19 cellular contexts compared by ENCODE assay signal in the genomic region with DNA sequence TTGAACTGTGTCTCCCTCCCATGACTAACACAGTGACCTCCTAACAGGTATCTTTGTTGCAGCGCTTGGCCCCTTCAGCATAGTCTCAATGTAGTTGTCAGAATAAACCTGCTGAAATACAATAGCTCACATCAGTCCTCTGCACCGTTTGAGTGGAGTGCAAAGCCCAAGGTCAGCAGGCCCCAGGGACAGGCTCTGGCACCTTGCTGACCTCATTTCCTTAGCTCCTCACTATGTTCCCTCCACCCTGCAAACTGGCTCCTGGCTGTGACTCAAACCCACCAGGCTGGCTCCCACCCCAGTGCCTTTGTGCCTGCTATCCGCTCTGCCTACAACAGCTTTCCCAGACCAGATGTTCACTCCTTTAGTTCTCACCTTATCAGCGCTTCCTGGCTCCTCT.
DNase-seq lines count a peak whose midpoint lies in the region; ATAC-seq and TF ChIP-seq lines count a peak whose summit lies in the region.
"Had no signal": no experiment of that assay in that cellular context is flagged by ENCODE, and none has a peak within 500 bp of the region (broad histone marks: within the 10 kb centered on the region; RNA-seq: fewer than 3 reads in every experiment).

No MANE protein-coding gene starts in this region.

- H3K79me2 ChIP-seq in PC-3 (ENCODE audit: low read length), result no peaks in the 10 kb centered on the region

- intact Hi-C loops in PC-3 (cut with micrococcal nuclease), result no loop called here

- peak overlapping the region; percentile 92 for H3K27ac Mint-ChIP-seq in progenitor cell of endocrine pancreas
- H3K27ac Mint-ChIP-seq: CD8-positive, alpha-beta memory T cell had no signal

- peaks cover 66% of the 10 kb centered on the region for H3K4me1 Mint-ChIP-seq in progenitor cell of endocrine pancreas (ENCODE audit: low read depth)
- H3K4me1 Mint-ChIP-seq: CD8-positive, alpha-beta memory T cell had no signal

- H3K27ac ChIP-seq in PC-3 (ENCODE audit: low read length), result peak overlapping the region; percentile 94
- H3K27ac ChIP-seq: C4-2B had no signal

- no peaks in the 10 kb centered on the region for H3K36me3 ChIP-seq in PC-3 (ENCODE audit: low read depth, low read length)
- H3K36me3 ChIP-seq: MG63 had no signal

- H2AFZ ChIP-seq in PC-3 (ENCODE audit: low read length), result no peak overlapping the region

- H3K9me2 ChIP-seq in PC-3 (replicated peaks; ENCODE audit: low read length), result no peaks in the 10 kb centered on the region

- no peak overlapping the region for H3K4me3 ChIP-seq in PC-3 (ENCODE audit: low read length)
- H3K4me3 ChIP-seq: K562, MG63 had no signal

- H3K36me3 Mint-ChIP-seq in progenitor cell of endocrine pancreas (ENCODE audit: insufficient read depth), result no peaks in the 10 kb centered on the region
- H3K36me3 Mint-ChIP-seq: CD8-positive, alpha-beta memory T cell had no signal

- POLR2A ChIA-PET in PC-3 (lab: Charles Lee; ENCODE audit: unreplicated experiment), result no interaction called here

- H3K9ac ChIP-seq in PC-3 (ENCODE audit: low read length), result peak overlapping the region; percentile 73

- TF ChIP-seq CTCF in PC-3 (conservative IDR thresholded peaks at IDR 0.05; ENCODE audit: low read depth, low read length) (no peak), progenitor cell of endocrine pancreas (IDR thresholded peaks at IDR 0.05; ENCODE audit: unreplicated experiment) (no peak)

- H3K9me3 ChIP-seq in PC-3 (ENCODE audit: low read length), result no peaks in the 10 kb centered on the region
- H3K9me3 ChIP-seq: MG63 had no signal

- H3K4me1 ChIP-seq in PC-3 (ENCODE audit: insufficient read depth, low read length), result peaks cover 49% of the 10 kb centered on the region

- no peaks in the 10 kb centered on the region for H3K9me3 Mint-ChIP-seq in progenitor cell of endocrine pancreas (ENCODE audit: low read depth)

- peak overlapping the region; percentile 19 for H3K4me3 Mint-ChIP-seq in progenitor cell of endocrine pancreas (ENCODE audit: low read depth)
- H3K4me3 Mint-ChIP-seq: CD8-positive, alpha-beta memory T cell had no signal

- H3K27me3 Mint-ChIP-seq in progenitor cell of endocrine pancreas, result no peaks in the 10 kb centered on the region
- H3K27me3 Mint-ChIP-seq: CD8-positive, alpha-beta memory T cell had no signal

- BruUV-seq in PC-3 (replicated peaks; lab: Mats Ljungman, UMichigan), result no TSS peak

- ATAC-seq in PC-3, result no peak
- ATAC-seq in esophagus mucosa, result peak; percentile 35
- ATAC-seq in GM19035 (IDR thresholded peaks at IDR 0.05; ENCODE audit: unreplicated experiment), result no peak
- ATAC-seq: K562 had no signal

- peak; percentile 35 for DNase-seq in NCI-H82 (lab: John Stamatoyannopoulos, UW)
- DNase-seq in NCI-H82 treated with DMSO at 0.1 percent for 48 hours (lab: John Stamatoyannopoulos, UW; ENCODE audit: unreplicated experiment), result no peak
- no peak for DNase-seq in PC-3
- no peak for DNase-seq in progenitor cell of endocrine pancreas (ENCODE audit: low spot score, unreplicated experiment)
- DNase-seq in hippocampal formation (lab: John Stamatoyannopoulos, UW), result no peak
- DNase-seq: Calu3; CD8-positive, alpha-beta memory T cell; DMS153; EL; MG63; NCI-H1417 treated with DMSO at 0.1 percent for 48 hours; NCI-H187; NCI-H69; OCI-M1; Right ventricle myocardium superior had no signal

- H3F3A ChIP-seq in PC-3 (ENCODE audit: low read length, unreplicated experiment), result no peaks in the 10 kb centered on the region

- H4K20me1 ChIP-seq in PC-3 (ENCODE audit: low read length), result no peaks in the 10 kb centered on the region

- H3K4me2 ChIP-seq in PC-3 (ENCODE audit: low read length), result peak overlapping the region; percentile 66; the same call in 1 of the 2 replicates

- CTCF ChIA-PET in PC-3 (lab: Charles Lee), result no interaction called here

- no peaks in the 10 kb centered on the region for H3K27me3 ChIP-seq in PC-3 (ENCODE audit: low read length)
- H3K27me3 ChIP-seq: MG63 had no signal
